Comparison of ENCODE assay signal across 12 cellular contexts in the genomic region with DNA sequence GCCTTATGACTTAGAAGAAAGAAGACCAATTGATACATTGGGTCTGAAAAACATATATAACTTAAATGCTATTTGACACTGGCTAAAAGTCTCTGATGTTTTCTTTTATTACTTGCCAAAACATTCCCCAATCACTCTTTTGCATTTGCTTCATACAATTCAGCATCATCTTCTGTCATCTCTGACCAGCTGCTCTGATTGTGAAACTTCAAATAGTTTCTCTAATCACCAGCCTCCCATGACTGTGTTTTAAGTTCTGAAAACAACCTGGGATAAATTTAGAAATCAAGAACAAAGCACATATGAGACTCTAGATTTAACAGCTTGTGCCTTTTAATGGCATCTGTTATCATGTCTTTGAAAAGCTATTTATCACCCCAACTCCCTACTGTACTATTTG.
DNase-seq lines count a peak whose midpoint lies in the region; ATAC-seq and TF ChIP-seq lines count a peak whose summit lies in the region.
"Had no signal": no experiment of that assay in that cellular context is flagged by ENCODE, and none has a peak within 500 bp of the region (broad histone marks: within the 10 kb centered on the region; RNA-seq: fewer than 3 reads in every experiment).

No MANE protein-coding gene starts in this region.

- TF ChIP-seq CTCF in GM13977 (IDR thresholded peaks at IDR 0.05; ENCODE audit: extremely low read depth, insufficient read depth, missing control alignments) (no peak), fibroblast of pulmonary artery (IDR thresholded peaks at IDR 0.05; ENCODE audit: low read length, missing control alignments) (no peak)

- H3K27me3 ChIP-seq in right cardiac atrium (ENCODE audit: control insufficient read depth, insufficient read depth): no peaks in the 10 kb centered on the region

- H3K4me3 ChIP-seq in fibroblast of pulmonary artery (replicated peaks; ENCODE audit: low read depth, low read length) (no peak overlapping the region), right cardiac atrium (ENCODE audit: low read length) (no peak overlapping the region)
- H3K4me3 ChIP-seq: lung had no signal

- DNase-seq in GM13977 (ENCODE audit: low spot score) (peak; percentile 11), fibroblast of pulmonary artery (ENCODE audit: low read depth) (peak; percentile 85), right cardiac atrium (no peak), HuH-7 (ENCODE audit: low spot score) (no peak), superior temporal gyrus (ENCODE audit: extremely low spot score) (no peak)
- no peak for DNase-seq in activated naive CD4-positive, alpha-beta T cell (lab: John Stamatoyannopoulos, UW)
- DNase-seq: activated T-cell treated with anti-CD3 and anti-CD28 coated beads, Interleukin-2, amount 50 U/mL, for 1 hour; NCI-H1105 treated with DMSO at 0.1 percent for 48 hours; SIG-M5 had no signal

- ATAC-seq in GM21515 (IDR thresholded peaks at IDR 0.05; ENCODE audit: unreplicated experiment): peak; percentile 88
- peak; percentile 81 for ATAC-seq in HG03354 (IDR thresholded peaks at IDR 0.05; ENCODE audit: poor library complexity, severe bottlenecking, unreplicated experiment)
- no peak for ATAC-seq in right cardiac atrium

- no peaks in the 10 kb centered on the region for H3K9me3 ChIP-seq in right cardiac atrium (ENCODE audit: control insufficient read depth, low read length)

- H3K27ac ChIP-seq in right cardiac atrium (ENCODE audit: low read length): no peak overlapping the region

- H3K4me1 ChIP-seq in right cardiac atrium (ENCODE audit: control insufficient read depth, insufficient read depth, low read length): no peaks in the 10 kb centered on the region

- in situ Hi-C loops in GM13977 (cut with MboI; ENCODE audit: low pct_unique_long_range_greater_than_20kb, low sequenced_read_pairs, unreplicated experiment): no loop called here

- intact Hi-C loops in right cardiac atrium (cut with DNase I): no loop called here

Comparison
In these comparisons a context has a peak if more than half of its experiments do, and no peak if none do; other contexts are left out.
1. DNase-seq: peak in GM13977 (single experiment) and fibroblast of pulmonary artery (single experiment); none in activated naive CD4-positive, alpha-beta T cell (0 of 4), right cardiac atrium (0 of 3), HuH-7 (single experiment) and superior temporal gyrus (single experiment).
2. ATAC-seq: peak in GM21515 (single experiment) and HG03354 (single experiment); none in right cardiac atrium (0 of 2).